In genomic region chr17:58527949-58528348, GRCh38 we compare ENCODE assay signal across 15 cellular contexts. TPM values are rescaled to one million over a fixed set of nuclear protein-coding genes. Genes with fewer than 3 reads are reported as not detected.
DNase-seq lines count a peak whose midpoint lies in the region; ATAC-seq lines count a peak whose summit lies in the region.
"Had no signal": no experiment of that assay in that cellular context is flagged by ENCODE, and none has a peak within 500 bp of the region (broad histone marks: within the 10 kb centered on the region; RNA-seq: fewer than 3 reads in every experiment).

No MANE protein-coding gene starts in this region.

- peaks cover 4% of the 10 kb centered on the region; the same call in 1 of the 2 replicates for H3K27me3 ChIP-seq in MG63

- in situ Hi-C loops in KBM-7 (cut with MboI; ENCODE audit: low pct_unique_long_range_greater_than_20kb, low sequenced_read_pairs), result loop anchor here (25.0 kb wide), 1 partner anchor 484 kb away; no protein-coding TSS in a partner anchor

- H3K4me3 ChIP-seq in MG63, result no peak overlapping the region
- H3K4me3 ChIP-seq: GM23338 had no signal

- DNase-seq in AG20443 (ENCODE audit: low spot score) (peak; percentile 29), MG63 (peak; percentile 41), myocyte (ENCODE audit: low read depth) (peak; percentile 69), NCI-H2171 (lab: John Stamatoyannopoulos, UW) (no peak), cerebellar nuclear complex (lab: John Stamatoyannopoulos, UW) (no peak), KBM-7 (no peak)
- DNase-seq: activated T-cell treated with anti-CD3 and anti-CD28 coated beads, Interleukin-2, amount 50 U/mL, for 4 hours; foreskin keratinocyte; PC-3; stimulated activated CD8-positive, alpha-beta memory T cell treated with anti-CD3 and anti-CD28 coated beads, Interleukin-4, amount 100 ng/mL, for 48 hours had no signal

- H3K9me3 ChIP-seq in MG63, result no peaks in the 10 kb centered on the region

- H3K36me3 ChIP-seq in MG63, result no peaks in the 10 kb centered on the region

- peak overlapping the region; percentile 99 for H3K27ac ChIP-seq in cingulate gyrus (ENCODE audit: low read depth, low read length)
- H3K27ac ChIP-seq: foreskin keratinocyte, KMS-11, VCaP had no signal

- ATAC-seq in HG03196 (IDR thresholded peaks at IDR 0.05; ENCODE audit: unreplicated experiment), result no peak
- ATAC-seq: activated T-cell treated with anti-CD3 and anti-CD28 coated beads, Interleukin-2, amount 50 U/mL, for 4 hours; foreskin keratinocyte; GM23338; PC-3 had no signal

RNA-seq across cellular contexts. Expression of gene MTMR4, which starts 13.5 kb away (rescaled TPM):
- total RNA-seq in MG63 (2014; rRNA removed; shearing (Covaris generic); ENCODE audit: low replicate concordance), result 17.6 and 26.4 TPM in 2 replicates
- total RNA-seq in myocyte, result 28.4 and 37.4 TPM in 2 replicates
- 10.3 TPM for polyA plus RNA-seq in myocyte (2012)

RNA-seq across cellular contexts. Expression of gene HSF5, which starts 39.7 kb away (rescaled TPM):
- not detected in 2 replicates for total RNA-seq in MG63 (2014; rRNA removed; shearing (Covaris generic); ENCODE audit: low replicate concordance)
- total RNA-seq in myocyte, result not detected in 2 replicates
- not detected for polyA plus RNA-seq in myocyte (2012)
- total RNA-seq: foreskin keratinocyte, PC-3 had no signal
- polyA plus RNA-seq: GM23338 had no signal

Comparison
In these comparisons a context has a peak if more than half of its experiments do, and no peak if none do; other contexts are left out.
1. DNase-seq: peak in AG20443 (single experiment), MG63 (single experiment) and myocyte (single experiment); none in NCI-H2171 (single experiment), cerebellar nuclear complex (0 of 2) and KBM-7 (single experiment).